8 cellular contexts compared by ENCODE assay signal in the genomic region with DNA sequence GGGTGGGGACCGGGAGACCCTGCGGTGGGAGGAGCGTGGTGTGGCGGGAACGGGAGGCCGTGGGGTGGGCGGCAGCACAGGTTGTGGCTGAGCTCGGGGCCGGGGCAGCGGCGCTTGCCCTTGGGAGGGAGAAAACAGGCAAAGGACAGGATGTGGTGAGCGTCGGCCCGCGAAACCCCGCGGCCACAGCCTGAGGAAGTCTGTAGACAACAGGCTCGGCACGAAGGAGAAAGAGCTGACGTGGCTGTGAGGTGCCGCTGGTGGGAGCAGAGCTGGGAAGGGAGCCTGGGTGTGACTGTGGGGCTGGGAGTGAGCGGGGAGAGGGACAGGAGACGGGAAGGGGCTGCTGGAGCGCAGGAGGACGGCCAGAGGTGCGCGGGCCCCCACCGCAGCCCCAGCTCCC.
A peak's percentile ranks its signal among the peaks of the same experiment; 100 is the strongest.
DNase-seq lines count a peak whose midpoint lies in the region; TF ChIP-seq lines count a peak whose summit lies in the region.

No MANE protein-coding gene starts in this region.

- H3K9me3 Mint-ChIP-seq in activated naive CD8-positive, alpha-beta T cell (ENCODE audit: low read depth): no peaks in the 10 kb centered on the region
- peaks cover 4% of the 10 kb centered on the region for H3K9me3 Mint-ChIP-seq in endodermal cell

- no TSS peak for BruUV-seq in OCI-LY7 (replicated peaks; lab: Mats Ljungman, UMichigan)

- H3K27ac Mint-ChIP-seq in activated naive CD8-positive, alpha-beta T cell: peak overlapping the region; percentile 99
- no peak overlapping the region for H3K27ac Mint-ChIP-seq in endodermal cell

- H3K4me2 ChIP-seq in OCI-LY7 (ENCODE audit: low read length): peak overlapping the region; percentile 65

- H3K9me2 ChIP-seq in OCI-LY7 (ENCODE audit: insufficient read depth, low read length): no peaks in the 10 kb centered on the region

- TF ChIP-seq CTCF in OCI-LY7 (conservative IDR thresholded peaks at IDR 0.05; ENCODE audit: low read length) (no peak), endodermal cell (conservative IDR thresholded peaks at IDR 0.05) (no peak), colonic mucosa (IDR thresholded peaks at IDR 0.05) (no peak)

- CTCF ChIA-PET in OCI-LY7 (lab: Charles Lee; ENCODE audit: unreplicated experiment): no interaction called here

- no peaks in the 10 kb centered on the region for H3K36me3 Mint-ChIP-seq in activated naive CD8-positive, alpha-beta T cell
- H3K36me3 Mint-ChIP-seq in endodermal cell (ENCODE audit: low read depth): no peaks in the 10 kb centered on the region

- H3K9ac ChIP-seq in endodermal cell (ENCODE audit: extremely low read depth, low read length, poor library complexity, severe bottlenecking) (no peak overlapping the region), colonic mucosa (ENCODE audit: low read depth in 2 of 2, low read length in 2 of 2) (peak overlapping the region in 1 of 2 donors; percentile 63)

- intact Hi-C loops in OCI-LY7 (cut with micrococcal nuclease; ENCODE audit: unreplicated experiment): loop anchor here (2.0 to 10.0 kb wide), 3 partner anchors 93 to 297 kb away; no protein-coding TSS in a partner anchor
- intact Hi-C loops in posterior vena cava (cut with DNase I): no loop called here
- intact Hi-C loops in colonic mucosa (cut with DNase I): no loop called here

- H3K36me3 ChIP-seq in HAP-1 (replicated peaks) (no peaks in the 10 kb centered on the region), OCI-LY7 (ENCODE audit: insufficient read depth, low read length) (no peaks in the 10 kb centered on the region), endodermal cell (ENCODE audit: control insufficient read depth, insufficient read depth, low read length) (no peaks in the 10 kb centered on the region), colonic mucosa (no peaks in the 10 kb centered on the region)

- H3K9me3 ChIP-seq in HAP-1 (no peaks in the 10 kb centered on the region), OCI-LY7 (ENCODE audit: low read length) (no peaks in the 10 kb centered on the region), endodermal cell (ENCODE audit: control insufficient read depth, low read length) (no peaks in the 10 kb centered on the region), colonic mucosa (no peaks in the 10 kb centered on the region)

- H4K20me1 ChIP-seq in OCI-LY7 (ENCODE audit: insufficient read depth, low read length): no peaks in the 10 kb centered on the region

- H3K27me3 Mint-ChIP-seq in activated naive CD8-positive, alpha-beta T cell: no peaks in the 10 kb centered on the region
- no peaks in the 10 kb centered on the region for H3K27me3 Mint-ChIP-seq in endodermal cell (ENCODE audit: insufficient read depth)

- H3K27me3 ChIP-seq in HAP-1 (ENCODE audit: low read depth) (no peaks in the 10 kb centered on the region), endodermal cell (ENCODE audit: control insufficient read depth, insufficient read depth, low read length, poor library complexity, severe bottlenecking) (no peaks in the 10 kb centered on the region), colonic mucosa (no peaks in the 10 kb centered on the region)

- DNase-seq in HAP-1 (ENCODE audit: low spot score in 2 of 2) (peak in 1 of 2 experiments; percentile 17), OCI-LY7 (ENCODE audit: low spot score) (peak; percentile 74), posterior vena cava (ENCODE audit: low spot score) (peak; percentile 81), endodermal cell (no peak), NCI-H187 (lab: John Stamatoyannopoulos, UW) (no peak), colonic mucosa (no peak)

- peak overlapping the region; percentile 32; the same call in 1 of the 2 replicates for H3K4me3 ChIP-seq in GM08714 (ENCODE audit: low read length)
- peak overlapping the region; percentile 6; the same call in 1 of the 2 replicates for H3K4me3 ChIP-seq in HAP-1
- H3K4me3 ChIP-seq in OCI-LY7 (ENCODE audit: low read depth, low read length, poor library complexity, severe bottlenecking): peak overlapping the region; percentile 49
- H3K4me3 ChIP-seq in endodermal cell (ENCODE audit: low read length): no peak overlapping the region
- H3K4me3 ChIP-seq in colonic mucosa: no peak overlapping the region

- in situ Hi-C loops in HAP-1 (cut with MboI; ENCODE audit: low sequenced_read_pairs): no loop called here

- peak overlapping the region; percentile 97 for H2AFZ ChIP-seq in OCI-LY7 (ENCODE audit: low read length)

- H3K27ac ChIP-seq in OCI-LY7 (ENCODE audit: low read depth, low read length, poor library complexity, severe bottlenecking) (peak overlapping the region; percentile 69), endodermal cell (ENCODE audit: low read depth, low read length) (no peak overlapping the region), colonic mucosa (no peak overlapping the region)

- no peaks in the 10 kb centered on the region for H3K4me1 ChIP-seq in HAP-1
- peaks cover 31% of the 10 kb centered on the region for H3K4me1 ChIP-seq in OCI-LY7 (ENCODE audit: insufficient read depth, low read length, poor library complexity, severe bottlenecking)
- H3K4me1 ChIP-seq in endodermal cell (ENCODE audit: control insufficient read depth, insufficient read depth, low read length): no peaks in the 10 kb centered on the region
- no peaks in the 10 kb centered on the region for H3K4me1 ChIP-seq in colonic mucosa

- POLR2A ChIA-PET in OCI-LY7 (lab: Charles Lee): no interaction called here

- peaks cover 36% of the 10 kb centered on the region for H3K4me1 Mint-ChIP-seq in activated naive CD8-positive, alpha-beta T cell (ENCODE audit: low read depth)
- H3K4me1 Mint-ChIP-seq in endodermal cell: peaks cover 3% of the 10 kb centered on the region

- H3K79me2 ChIP-seq in OCI-LY7 (ENCODE audit: insufficient read depth, low read depth, low read length): no peaks in the 10 kb centered on the region

- peak overlapping the region; percentile 93 for H3K4me3 Mint-ChIP-seq in activated naive CD8-positive, alpha-beta T cell
- no peak overlapping the region for H3K4me3 Mint-ChIP-seq in endodermal cell

- WGBS in endodermal cell (ENCODE audit: insufficient coverage in 1 of 2, insufficient read length in 1 of 2), 2 experiments: 81 to 96% methylated on average over 6 to 26 of the region's 28 CpGs

Comparison
In these comparisons a context has a peak if more than half of its experiments do, and no peak if none do; other contexts are left out.
1. H3K4me3 ChIP-seq: peak in GM08714 (single experiment), HAP-1 (single experiment) and OCI-LY7 (single experiment); none in endodermal cell (single experiment) and colonic mucosa (single experiment).
2. DNase-seq: peak in OCI-LY7 (single experiment) and posterior vena cava (single experiment); none in endodermal cell (single experiment), NCI-H187 (0 of 2) and colonic mucosa (single experiment).